Comparison of ENCODE assay signal across 14 cellular contexts in genomic region chr1:184791199-184791935, GRCh38. TPM values are rescaled to one million over a fixed set of nuclear protein-coding genes. Genes with fewer than 3 reads are reported as not detected.
DNase-seq lines count a peak whose midpoint lies in the region; ATAC-seq and TF ChIP-seq lines count a peak whose summit lies in the region.
"Had no signal": no experiment of that assay in that cellular context is flagged by ENCODE, and none has a peak within 500 bp of the region (broad histone marks: within the 10 kb centered on the region; RNA-seq: fewer than 3 reads in every experiment).

No MANE protein-coding gene starts in this region.

- H3K27ac ChIP-seq in subcutaneous abdominal adipose tissue (ENCODE audit: low read depth, low read length): peak overlapping the region; percentile 88
- H3K27ac ChIP-seq: KMS-11 had no signal

- peaks cover 2 to 42% (median 33%) of the 10 kb centered on the region in 5 donors for H3K4me1 ChIP-seq in subcutaneous abdominal adipose tissue (ENCODE audit: control insufficient read depth in 5 of 5, insufficient read depth in 5 of 5, low read length in 5 of 5)

- H3K36me3 ChIP-seq in subcutaneous abdominal adipose tissue (ENCODE audit: control insufficient read depth in 5 of 5, insufficient read depth in 5 of 5, low read length in 5 of 5): peaks cover 0 to 7% (median 2%) of the 10 kb centered on the region in 5 donors

- TF ChIP-seq CTCF in fibroblast of pulmonary artery (IDR thresholded peaks at IDR 0.05; ENCODE audit: low read length, missing control alignments) (no peak), GM10266 (IDR thresholded peaks at IDR 0.05; ENCODE audit: control insufficient read depth, insufficient read depth, low read depth, missing control alignments) (no peak)

- no peaks in the 10 kb centered on the region for H3K27me3 Mint-ChIP-seq in activated naive CD8-positive, alpha-beta T cell treated with anti-CD3 and anti-CD28 coated beads for 36 hours
- H3K27me3 Mint-ChIP-seq: central memory CD8-positive, alpha-beta T cell had no signal

- DNase-seq in NOMO-1 treated with DMSO at 0.1 percent for 48 hours (lab: John Stamatoyannopoulos, UW; ENCODE audit: unreplicated experiment) (peak; percentile 5), NOMO-1 treated with dmso at 0.1 percent for 144 hours (lab: John Stamatoyannopoulos, UW; ENCODE audit: unreplicated experiment) (no peak), fibroblast of pulmonary artery (ENCODE audit: low read depth) (peak; percentile 31), NK-92 (lab: John Stamatoyannopoulos, UW; ENCODE audit: unreplicated experiment) (no peak), GM10266 (ENCODE audit: extremely low spot score) (no peak)
- no peak for DNase-seq in activated naive CD8-positive, alpha-beta T cell treated with anti-CD3 and anti-CD28 coated beads for 36 hours
- DNase-seq: activated effector memory CD4-positive, alpha-beta T cell treated with anti-CD3 and anti-CD28 coated beads, Interleukin-2, amount 50 U/mL, for 16 hours; RPMI8226 had no signal

- H3K27me3 ChIP-seq in subcutaneous abdominal adipose tissue (ENCODE audit: control insufficient read depth in 5 of 5, insufficient read depth in 4 of 5, low read length in 5 of 5): no peaks in the 10 kb centered on the region

- no peak overlapping the region for H3K4me3 Mint-ChIP-seq in activated naive CD8-positive, alpha-beta T cell treated with anti-CD3 and anti-CD28 coated beads for 36 hours
- H3K4me3 Mint-ChIP-seq: central memory CD8-positive, alpha-beta T cell had no signal

- H3K4me3 ChIP-seq in fibroblast of pulmonary artery (replicated peaks; ENCODE audit: low read depth, low read length) (no peak overlapping the region), subcutaneous abdominal adipose tissue (ENCODE audit: low read depth in 1 of 5, low read length in 5 of 5) (no peak overlapping the region)
- H3K4me3 ChIP-seq: GM12878 had no signal

- no peak for ATAC-seq in HG03159 (IDR thresholded peaks at IDR 0.05; ENCODE audit: unreplicated experiment)

- H3K9me3 Mint-ChIP-seq in activated naive CD8-positive, alpha-beta T cell treated with anti-CD3 and anti-CD28 coated beads for 36 hours: no peaks in the 10 kb centered on the region

- H3K9me3 ChIP-seq in subcutaneous abdominal adipose tissue (ENCODE audit: control insufficient read depth in 5 of 5, low read length in 5 of 5): no peaks in the 10 kb centered on the region
- H3K9me3 ChIP-seq: thoracic aorta had no signal

- peaks cover 23% of the 10 kb centered on the region for H3K4me1 Mint-ChIP-seq in activated naive CD8-positive, alpha-beta T cell treated with anti-CD3 and anti-CD28 coated beads for 36 hours
- H3K4me1 Mint-ChIP-seq: central memory CD8-positive, alpha-beta T cell had no signal

- peak overlapping the region; percentile 12 for H3K27ac Mint-ChIP-seq in activated naive CD8-positive, alpha-beta T cell treated with anti-CD3 and anti-CD28 coated beads for 36 hours

- H3K9ac ChIP-seq in subcutaneous abdominal adipose tissue (ENCODE audit: low read length in 5 of 5): no peak overlapping the region
- H3K9ac ChIP-seq: KMS-11 had no signal

- no peaks in the 10 kb centered on the region for H3K36me3 Mint-ChIP-seq in activated naive CD8-positive, alpha-beta T cell treated with anti-CD3 and anti-CD28 coated beads for 36 hours

RNA-seq across cellular contexts. Expression of gene EDEM3, which starts 36.7 kb away (rescaled TPM):
- total RNA-seq in activated naive CD8-positive, alpha-beta T cell treated with anti-CD3 and anti-CD28 coated beads for 36 hours: 10 to 100 TPM; 11.5 to 12.4 TPM

Comparison
In these comparisons a context has a peak if more than half of its experiments do, and no peak if none do; other contexts are left out.
1. DNase-seq: peak in NOMO-1 treated with DMSO at 0.1 percent for 48 hours (single experiment) and fibroblast of pulmonary artery (single experiment); none in NOMO-1 treated with dmso at 0.1 percent for 144 hours (single experiment), activated naive CD8-positive, alpha-beta T cell treated with anti-CD3 and anti-CD28 coated beads for 36 hours (single experiment), NK-92 (single experiment) and GM10266 (single experiment).